Comparison of ENCODE assay signal across 12 cellular contexts in genomic region chr18:63189817-63190216, GRCh38.
"Had no signal": no experiment of that assay in that cellular context is flagged by ENCODE, and none has a peak within 500 bp of the region (broad histone marks: within the 10 kb centered on the region; RNA-seq: fewer than 3 reads in every experiment).

No MANE protein-coding gene starts in this region.

- H3K4me1 Mint-ChIP-seq: neural crest cell had no signal

- H3K9me3 ChIP-seq: ascending aorta, thoracic aorta had no signal

- H3K36me3 ChIP-seq: ascending aorta, thoracic aorta had no signal

- H3K27ac ChIP-seq: ascending aorta, coronary artery, thoracic aorta had no signal

- ATAC-seq: activated CD8-positive, alpha-beta T cell treated with anti-CD3 and anti-CD28 coated beads, Interleukin-2, amount 10 ng/mL, durations not matched to agents 7 days and 5 days; activated T-cell treated with anti-CD3 and anti-CD28 coated beads, Interleukin-2, amount 50 U/mL, for 4 hours; left lobe of liver had no signal

- H3K4me3 Mint-ChIP-seq: activated CD4-positive, alpha-beta T cell treated with anti-CD3 and anti-CD28 coated beads, Interleukin-2, amount 10 ng/mL, durations not matched to agents 24 days and 14 days; activated CD8-positive, alpha-beta T cell treated with anti-CD3 and anti-CD28 coated beads, Interleukin-2, amount 10 ng/mL, durations not matched to agents 7 days and 5 days; activated T-cell treated with anti-CD3 and anti-CD28 coated beads, Interleukin-2, amount 50 U/mL, for 4 hours; central memory CD8-positive, alpha-beta T cell; neural crest cell had no signal

- H3K4me3 ChIP-seq: ascending aorta, coronary artery, thoracic aorta had no signal

- FAIRE-seq: frontal cortex, keratinocyte had no signal

- H3K27me3 Mint-ChIP-seq: activated CD4-positive, alpha-beta T cell treated with anti-CD3 and anti-CD28 coated beads, Interleukin-2, amount 10 ng/mL, durations not matched to agents 24 days and 14 days; central memory CD8-positive, alpha-beta T cell had no signal

- H3K27ac Mint-ChIP-seq: activated CD4-positive, alpha-beta T cell treated with anti-CD3 and anti-CD28 coated beads, Interleukin-2, amount 10 ng/mL, durations not matched to agents 24 days and 14 days; activated CD8-positive, alpha-beta T cell treated with anti-CD3 and anti-CD28 coated beads, Interleukin-2, amount 10 ng/mL, durations not matched to agents 7 days and 5 days had no signal

- DNase-seq: activated CD4-positive, alpha-beta T cell treated with anti-CD3 and anti-CD28 coated beads, Interleukin-2, amount 10 ng/mL, durations not matched to agents 24 days and 14 days; activated CD8-positive, alpha-beta T cell treated with anti-CD3 and anti-CD28 coated beads, Interleukin-2, amount 10 ng/mL, durations not matched to agents 7 days and 5 days; activated effector memory CD4-positive, alpha-beta T cell treated with anti-CD3 and anti-CD28 coated beads, Interleukin-2, amount 50 U/mL, for 16 hours; activated T-cell treated with anti-CD3 and anti-CD28 coated beads, Interleukin-2, amount 50 U/mL, for 4 hours had no signal

- H3K27me3 ChIP-seq: ascending aorta had no signal

- H3K9me3 Mint-ChIP-seq: activated CD4-positive, alpha-beta T cell treated with anti-CD3 and anti-CD28 coated beads, Interleukin-2, amount 10 ng/mL, durations not matched to agents 24 days and 14 days; activated T-cell treated with anti-CD3 and anti-CD28 coated beads, Interleukin-2, amount 50 U/mL, for 4 hours; central memory CD8-positive, alpha-beta T cell; neural crest cell had no signal
